Comparison of ENCODE assay signal across 11 cellular contexts in the genomic region with DNA sequence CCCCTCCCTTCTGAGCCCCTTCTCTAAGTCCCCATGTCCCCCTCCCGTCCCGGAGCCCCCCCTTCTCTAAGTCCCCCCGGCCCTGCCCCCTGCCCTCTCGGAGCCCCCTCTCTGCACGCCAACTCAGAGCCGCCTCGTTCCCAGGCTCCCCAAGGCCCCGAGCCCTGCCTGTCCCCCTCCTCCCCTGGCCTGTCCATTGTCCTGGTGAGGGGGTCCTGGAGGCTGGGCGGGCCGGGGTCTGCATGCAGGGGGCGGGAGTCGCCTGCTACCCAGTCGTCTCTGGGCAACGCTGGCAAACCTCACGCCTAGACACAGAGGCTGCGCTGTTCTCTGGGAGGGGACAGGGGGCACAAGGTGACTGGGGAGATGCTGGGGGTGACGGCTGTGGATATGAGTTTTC. TPM values are rescaled to one million over a fixed set of nuclear protein-coding genes. Genes with fewer than 3 reads are reported as not detected.
DNase-seq lines count a peak whose midpoint lies in the region; ATAC-seq and TF ChIP-seq lines count a peak whose summit lies in the region.
"Had no signal": no experiment of that assay in that cellular context is flagged by ENCODE, and none has a peak within 500 bp of the region (broad histone marks: within the 10 kb centered on the region; RNA-seq: fewer than 3 reads in every experiment).

No MANE protein-coding gene starts in this region.

- POLR2A ChIA-PET in MCF 10A (lab: Yijun Ruan, JAX): interaction anchor here (0.5 kb wide), 1 partner anchor 1703 kb away, joined by 3 read pairs; no protein-coding TSS in a partner anchor

- H3K4me3 ChIP-seq in breast epithelium (peak overlapping the region in 1 of 3 donors; percentile 51), OCI-LY3 (ENCODE audit: low read length) (peak overlapping the region; percentile 74), iPS-18c (ENCODE audit: insufficient read depth, low read depth, low read length) (peak overlapping the region; percentile 61)

- no peaks in the 10 kb centered on the region for H3K36me3 ChIP-seq in breast epithelium
- no peaks in the 10 kb centered on the region for H3K36me3 ChIP-seq in OCI-LY3 (replicated peaks; ENCODE audit: low read depth, low read length)
- H3K36me3 ChIP-seq: HAP-1, left ventricle myocardium inferior had no signal

- H3K27me3 ChIP-seq in breast epithelium: peaks cover 3 to 39% of the 10 kb centered on the region in 2 donors
- H3K27me3 ChIP-seq in OCI-LY3 (ENCODE audit: low read depth, low read length): peaks cover 25% of the 10 kb centered on the region; the same call in 1 of the 2 replicates

- peak; percentile 8 for ATAC-seq in stimulated activated memory B cell treated with anti-CD40 and anti-IgM and Interleukin-4, amounts not matched to agents 10 μg/mL and 1 μg/mL and 100 μg/mL, for 72 hours
- ATAC-seq in left cardiac atrium: no peak

- H3K27ac ChIP-seq in breast epithelium (no peak overlapping the region), OCI-LY3 (ENCODE audit: low read length) (no peak overlapping the region)
- H3K27ac ChIP-seq: left ventricle myocardium inferior had no signal

- H3K4me1 Mint-ChIP-seq in MCF 10A (ENCODE audit: insufficient read depth, unreplicated experiment): no peaks in the 10 kb centered on the region
- peaks cover 8% of the 10 kb centered on the region for H3K4me1 Mint-ChIP-seq in stimulated activated memory B cell treated with anti-CD40 and anti-IgM and Interleukin-4, amounts not matched to agents 10 μg/mL and 1 μg/mL and 100 μg/mL, for 72 hours

- no peak for TF ChIP-seq CTCF in MCF 10A (IDR thresholded peaks at IDR 0.05; ENCODE audit: unreplicated experiment)
- no peak for TF ChIP-seq CTCF in breast epithelium (IDR thresholded peaks at IDR 0.05)
- no peak for TF ChIP-seq CTCF in OCI-LY3 (IDR thresholded peaks at IDR 0.05; ENCODE audit: low read depth, low read length)

- TF ChIP-seq POLR2A in breast epithelium (IDR thresholded peaks at IDR 0.05): no peak

- H3K4me3 Mint-ChIP-seq in MCF 10A (ENCODE audit: unreplicated experiment): peak overlapping the region; percentile 48
- H3K4me3 Mint-ChIP-seq in stimulated activated memory B cell treated with anti-CD40 and anti-IgM and Interleukin-4, amounts not matched to agents 10 μg/mL and 1 μg/mL and 100 μg/mL, for 72 hours: no peak overlapping the region

- intact Hi-C loops in MCF 10A (cut with micrococcal nuclease) (no loop called here), breast epithelium (cut with DNase I; ENCODE audit: low total_unique reads) (no loop called here), left cardiac atrium (cut with DNase I) (no loop called here)

- H4K20me1 ChIP-seq in OCI-LY3 (ENCODE audit: insufficient read depth, low read length): no peaks in the 10 kb centered on the region

- BruUV-seq in MCF 10A (replicated peaks; lab: Mats Ljungman, UMichigan): no TSS peak

- 0 out of 2 replicates have a peak overlapping the region, but pooled peaks have one; percentile 56 for H2AFZ ChIP-seq in OCI-LY3 (ENCODE audit: low read depth, low read length)

- no peaks in the 10 kb centered on the region for H3K9me3 ChIP-seq in breast epithelium
- H3K9me3 ChIP-seq in OCI-LY3 (ENCODE audit: insufficient read depth, low read length): no peaks in the 10 kb centered on the region
- H3K9me3 ChIP-seq in iPS-18c (ENCODE audit: control insufficient read depth, insufficient read depth, low read length): no peaks in the 10 kb centered on the region
- H3K9me3 ChIP-seq: HAP-1, left ventricle myocardium inferior had no signal

- H3K27me3 Mint-ChIP-seq in MCF 10A (ENCODE audit: insufficient read depth, unreplicated experiment): no peaks in the 10 kb centered on the region
- peaks cover 33% of the 10 kb centered on the region for H3K27me3 Mint-ChIP-seq in stimulated activated memory B cell treated with anti-CD40 and anti-IgM and Interleukin-4, amounts not matched to agents 10 μg/mL and 1 μg/mL and 100 μg/mL, for 72 hours

- H3K27ac Mint-ChIP-seq in MCF 10A (ENCODE audit: low read depth, unreplicated experiment): no peak overlapping the region
- H3K27ac Mint-ChIP-seq in stimulated activated memory B cell treated with anti-CD40 and anti-IgM and Interleukin-4, amounts not matched to agents 10 μg/mL and 1 μg/mL and 100 μg/mL, for 72 hours: no peak overlapping the region

- H3K4me1 ChIP-seq in breast epithelium (no peaks in the 10 kb centered on the region), OCI-LY3 (ENCODE audit: low read length) (peaks cover 10% of the 10 kb centered on the region; the same call in 1 of the 2 replicates)
- H3K4me1 ChIP-seq: HAP-1 had no signal

- peak overlapping the region; percentile 50 for H3K9ac ChIP-seq in OCI-LY3 (ENCODE audit: low read length)

- no peaks in the 10 kb centered on the region for H3K79me2 ChIP-seq in OCI-LY3 (ENCODE audit: low read length)

- H3K36me3 Mint-ChIP-seq in MCF 10A (ENCODE audit: insufficient read depth, unreplicated experiment): no peaks in the 10 kb centered on the region
- H3K36me3 Mint-ChIP-seq in stimulated activated memory B cell treated with anti-CD40 and anti-IgM and Interleukin-4, amounts not matched to agents 10 μg/mL and 1 μg/mL and 100 μg/mL, for 72 hours: no peaks in the 10 kb centered on the region

- CTCF ChIA-PET in MCF 10A (lab: Yijun Ruan, JAX): no interaction called here

- no peak for DNase-seq in MCF 10A (ENCODE audit: unreplicated experiment)
- no peak for DNase-seq in breast epithelium (ENCODE audit: low spot score in 2 of 2)
- no peak for DNase-seq in NCI-H1417 treated with DMSO at 0.1 percent for 48 hours (lab: John Stamatoyannopoulos, UW)
- no peak for DNase-seq in A172 (ENCODE audit: low spot score)
- no peak for DNase-seq in left cardiac atrium
- DNase-seq: activated CD4-positive, CD25-positive, alpha-beta regulatory T cell treated with anti-CD3 and anti-CD28 coated beads, Interleukin-2, amount 50 U/mL, for 72 hours; left ventricle myocardium inferior had no signal

- peak overlapping the region; percentile 92 for H3K4me2 ChIP-seq in OCI-LY3 (ENCODE audit: low read length)

- no peaks in the 10 kb centered on the region for H3K9me3 Mint-ChIP-seq in MCF 10A (ENCODE audit: unreplicated experiment)
- H3K9me3 Mint-ChIP-seq in stimulated activated memory B cell treated with anti-CD40 and anti-IgM and Interleukin-4, amounts not matched to agents 10 μg/mL and 1 μg/mL and 100 μg/mL, for 72 hours: no peaks in the 10 kb centered on the region

RNA-seq across cellular contexts. Expression of gene SEMA6B, which starts 39.2 kb away (rescaled TPM):
- total RNA-seq in MCF 10A (2022): 0.20 and 0.54 TPM in 2 replicates
- total RNA-seq in breast epithelium: 1 to 10 TPM; 2.3 to 8.8 (median 3.2) TPM
- total RNA-seq in A172 (2014; rRNA removed; shearing (Covaris generic)): 29.2 and 34.1 TPM in 2 replicates
- 10 to 100 TPM; 15.0 to 24.8 TPM for total RNA-seq in left cardiac atrium

RNA-seq across cellular contexts. Expression of gene TNFAIP8L1, which starts 40.6 kb away (rescaled TPM):
- total RNA-seq in MCF 10A (2022) (2.7 and 3.6 TPM in 2 replicates), breast epithelium (1 to 10 TPM; 1.6 to 3.6 (median 2.9) TPM), left cardiac atrium (1 to 10 TPM; 3.4 to 6.7 TPM)
- total RNA-seq in A172 (2014; rRNA removed; shearing (Covaris generic)): 7.5 and 9.5 TPM in 2 replicates

RNA-seq across cellular contexts. Expression of gene LRG1, which starts 58.9 kb away (rescaled TPM):
- 0.33 and 0.56 TPM in 2 replicates for total RNA-seq in MCF 10A (2022)
- total RNA-seq in breast epithelium: 10 to 100 TPM in 1 of 3 donors, 1 to 10 TPM in 1, under 1 TPM in 1; 0.64 to 14.7 (median 5.7) TPM
- 0.09 and 0.10 TPM in 2 replicates for total RNA-seq in A172 (2014; rRNA removed; shearing (Covaris generic))
- total RNA-seq in left cardiac atrium: 1 to 10 TPM in 1 of 2 donors, under 1 TPM in 1; 0.88 to 1.1 TPM
